ENCODE assay signal across 15 cellular contexts in genomic region chr5:179154346-179154990, GRCh38.
"Had no signal": no experiment of that assay in that cellular context is flagged by ENCODE, and none has a peak within 500 bp of the region (broad histone marks: within the 10 kb centered on the region; RNA-seq: fewer than 3 reads in every experiment).

No MANE protein-coding gene starts in this region.

- DNase-seq: activated CD4-positive, alpha-beta T cell treated with anti-CD3 and anti-CD28 coated beads, Interleukin-2, amount 10 ng/mL, durations not matched to agents 7 days and 5 days; activated CD4-positive, CD25-positive, alpha-beta regulatory T cell; activated gamma-delta T cell treated with Interleukin-2 at 50 U/mL for 16 hours; activated naive CD8-positive, alpha-beta T cell treated with anti-CD3 and anti-CD28 coated beads for 36 hours; activated T-cell treated with anti-CD3 and anti-CD28 coated beads, Interleukin-2, amount 50 U/mL, for 1 hour; brain microvascular endothelial cell; cerebellar nuclear complex; left colon; retina; stimulated activated naive CD4-positive, alpha-beta T cell treated with Interleukin-2 at 50 U/mL for 16 hours; T-helper 17 cell; testis had no signal

- ATAC-seq: left colon, T-helper 17 cell had no signal

- H3K27me3 ChIP-seq: brain microvascular endothelial cell, neural progenitor cell, testis had no signal

- H3K9me3 ChIP-seq: testis had no signal

- H3K36me3 ChIP-seq: neural progenitor cell had no signal

- H3K4me1 ChIP-seq: neural progenitor cell, parathyroid adenoma, testis had no signal

- H3K9ac ChIP-seq: neural progenitor cell, parathyroid adenoma had no signal

- H3K27ac ChIP-seq: brain microvascular endothelial cell, neural progenitor cell, parathyroid adenoma, SK-N-MC, testis had no signal

- H3K4me3 ChIP-seq: neural progenitor cell, SK-N-MC, testis had no signal
